Comparison of ENCODE assay signal across 1 cellular context in the genomic region with DNA sequence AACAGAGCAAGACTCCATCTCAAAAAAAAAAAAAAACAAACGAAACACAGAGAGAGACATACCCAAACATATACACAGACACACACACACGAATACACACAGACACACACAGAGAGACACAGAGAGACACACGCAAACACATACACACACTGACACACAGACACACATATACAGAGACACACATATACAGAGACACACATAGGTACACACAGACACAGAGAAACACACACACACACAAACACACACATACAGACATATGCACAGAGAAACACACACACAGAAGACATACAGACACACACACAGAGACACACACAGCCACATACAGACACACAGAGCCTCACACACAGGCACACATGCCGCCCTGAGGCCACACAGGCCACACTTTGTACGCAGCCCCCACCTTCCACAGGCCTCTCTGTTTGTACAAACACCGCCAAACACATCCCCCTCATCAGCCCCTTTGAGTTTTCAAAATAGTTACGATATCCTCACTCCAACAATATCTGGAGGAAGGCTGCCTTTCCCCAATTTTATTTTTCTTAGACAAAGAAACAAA.
TF ChIP-seq lines count a peak whose summit lies in the region.

No MANE protein-coding gene starts in this region.

TF ChIP-seq in IMR-90, 13 proteins besides CTCF, POLR2A, EP300 and RAD21:
- TF ChIP-seq SMC3 (IDR thresholded peaks at IDR 0.05; ENCODE audit: low read depth, low read length) = no peak
- no peak for TF ChIP-seq MAFK (IDR thresholded peaks at IDR 0.05; ENCODE audit: low read depth, low read length)
- no peak for TF ChIP-seq BHLHE40 (IDR thresholded peaks at IDR 0.05; ENCODE audit: low read depth, low read length)
- no peak for TF ChIP-seq CEBPB (IDR thresholded peaks at IDR 0.05; ENCODE audit: low read depth, low read length)
- TF ChIP-seq MAZ (IDR thresholded peaks at IDR 0.05; ENCODE audit: borderline replicate concordance, low read depth, low read length) = no peak
- no peak for TF ChIP-seq CHD1 (IDR thresholded peaks at IDR 0.05; ENCODE audit: low read depth, low read length)
- no peak for TF ChIP-seq USF2 (IDR thresholded peaks at IDR 0.05; ENCODE audit: low read depth, low read length)
- TF ChIP-seq FOS (IDR thresholded peaks at IDR 0.05; ENCODE audit: low read depth, low read length) = no peak
- TF ChIP-seq, protein P1, sequence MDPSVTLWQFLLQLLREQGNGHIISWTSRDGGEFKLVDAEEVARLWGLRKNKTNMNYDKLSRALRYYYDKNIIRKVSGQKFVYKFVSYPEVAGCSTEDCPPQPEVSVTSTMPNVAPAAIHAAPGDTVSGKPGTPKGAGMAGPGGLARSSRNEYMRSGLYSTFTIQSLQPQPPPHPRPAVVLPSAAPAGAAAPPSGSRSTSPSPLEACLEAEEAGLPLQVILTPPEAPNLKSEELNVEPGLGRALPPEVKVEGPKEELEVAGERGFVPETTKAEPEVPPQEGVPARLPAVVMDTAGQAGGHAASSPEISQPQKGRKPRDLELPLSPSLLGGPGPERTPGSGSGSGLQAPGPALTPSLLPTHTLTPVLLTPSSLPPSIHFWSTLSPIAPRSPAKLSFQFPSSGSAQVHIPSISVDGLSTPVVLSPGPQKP (IDR thresholded peaks at IDR 0.05; ENCODE audit: borderline replicate concordance, low read depth, low read length) = no peak
- TF ChIP-seq MXI1 (IDR thresholded peaks at IDR 0.05; ENCODE audit: borderline replicate concordance, low read depth, low read length) = no peak
- no peak for TF ChIP-seq RCOR1 (IDR thresholded peaks at IDR 0.05; ENCODE audit: insufficient replicate concordance, low read length)
- TF ChIP-seq NFE2L2 (IDR thresholded peaks at IDR 0.05; ENCODE audit: low read depth, low read length) = no peak
- TF ChIP-seq RFX5 (IDR thresholded peaks at IDR 0.05; ENCODE audit: low read depth, low read length) = no peak
TF ChIP-seq in IMR-90: peak in this region for 0.
